14 cellular contexts compared by ENCODE assay signal in the genomic region with DNA sequence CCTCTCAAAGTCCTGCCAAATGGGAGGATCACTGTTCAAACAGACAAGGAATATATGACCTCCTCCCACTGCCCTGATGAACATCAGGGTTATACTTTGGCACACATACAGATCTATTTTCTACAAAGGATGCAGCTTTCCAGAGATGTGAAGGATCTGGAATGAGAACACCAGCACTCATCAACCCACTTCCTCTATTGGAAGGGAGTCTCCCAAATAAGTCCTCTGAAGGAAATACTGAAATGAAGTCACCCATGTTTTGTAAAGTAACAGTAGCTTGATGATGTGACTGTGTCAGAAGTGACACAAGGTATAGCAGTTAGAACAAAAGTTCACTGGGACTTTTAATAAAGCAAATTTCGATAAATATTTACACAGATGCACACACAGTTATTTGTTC.
DNase-seq lines count a peak whose midpoint lies in the region; FAIRE-seq and TF ChIP-seq lines count a peak whose summit lies in the region.
"Had no signal": no experiment of that assay in that cellular context is flagged by ENCODE, and none has a peak within 500 bp of the region (broad histone marks: within the 10 kb centered on the region; RNA-seq: fewer than 3 reads in every experiment).

No MANE protein-coding gene starts in this region.

- TF ChIP-seq CTCF in LNCaP clone FGC (IDR thresholded peaks at IDR 0.05; ENCODE audit: control insufficient read depth, extremely low read depth, insufficient read depth) = no peak
- TF ChIP-seq CTCF in mesothelial cell of epicardium (IDR thresholded peaks at IDR 0.05; ENCODE audit: unreplicated experiment) = no peak
- TF ChIP-seq CTCF in RWPE1 (conservative IDR thresholded peaks at IDR 0.05; ENCODE audit: low read depth) = no peak

- no peak for FAIRE-seq in GM12892 (lab: Jason Lieb, UNC)

- POLR2A ChIA-PET in RWPE1 (lab: Yijun Ruan, JAX; ENCODE audit: low non-redundant PET) = no interaction called here

- H3K27me3 Mint-ChIP-seq in mesothelial cell of epicardium (ENCODE audit: low read depth) = no peaks in the 10 kb centered on the region
- H3K27me3 Mint-ChIP-seq: type B pancreatic cell had no signal

- no peak for TF ChIP-seq POLR2A in GM12892 (IDR thresholded peaks at IDR 0.05; ENCODE audit: low read depth, low read length)

- CTCF ChIA-PET in RWPE1 (lab: Yijun Ruan, JAX) = no interaction called here

- H3K36me3 Mint-ChIP-seq in mesothelial cell of epicardium = peaks cover 15% of the 10 kb centered on the region
- H3K36me3 Mint-ChIP-seq: natural killer cell treated with Interleukin-12 subunit alpha and Interleukin-12 subunit beta and Interleukin-15 and Interleukin-18, amount 100 ng/mL, for 72 hours had no signal

- H3K4me3 ChIP-seq in LNCaP clone FGC (ENCODE audit: low read depth, low read length) = peak overlapping the region; percentile 5; the same call in 1 of the 2 replicates

- H3K27ac Mint-ChIP-seq in mesothelial cell of epicardium = peak overlapping the region; percentile 89
- H3K27ac Mint-ChIP-seq: B cell; natural killer cell treated with Interleukin-12 subunit alpha and Interleukin-12 subunit beta and Interleukin-15 and Interleukin-18, amount 100 ng/mL, for 72 hours; type B pancreatic cell had no signal

- peak; percentile 42 for DNase-seq in A172 (ENCODE audit: low spot score)
- peak; percentile 53 for DNase-seq in LNCaP clone FGC (ENCODE audit: low read depth)
- peak; percentile 95 for DNase-seq in dermis blood vessel endothelial cell
- no peak for DNase-seq in mesothelial cell of epicardium (ENCODE audit: low spot score in 2 of 2, unreplicated experiment in 2 of 2)
- no peak for DNase-seq in medulla oblongata (ENCODE audit: extremely low spot score)
- DNase-seq in GM12892 (ENCODE audit: insufficient read length) = no peak
- DNase-seq in SKM-1 (lab: John Stamatoyannopoulos, UW; ENCODE audit: unreplicated experiment) = no peak
- DNase-seq in RWPE1 (ENCODE audit: low spot score) = no peak
- DNase-seq: central memory CD4-positive, alpha-beta T cell; hippocampal formation; T-helper 9 cell had no signal

- H3K4me1 Mint-ChIP-seq in mesothelial cell of epicardium = peaks cover 49% of the 10 kb centered on the region
- H3K4me1 Mint-ChIP-seq: B cell had no signal

- H3K27ac ChIP-seq in RWPE1 = no peak overlapping the region

- H3K9me3 Mint-ChIP-seq in mesothelial cell of epicardium = no peaks in the 10 kb centered on the region
- H3K9me3 Mint-ChIP-seq: natural killer cell treated with Interleukin-12 subunit alpha and Interleukin-12 subunit beta and Interleukin-15 and Interleukin-18, amount 100 ng/mL, for 72 hours had no signal

- H3K4me3 Mint-ChIP-seq in mesothelial cell of epicardium = no peak overlapping the region
- H3K4me3 Mint-ChIP-seq: B cell; natural killer cell treated with Interleukin-12 subunit alpha and Interleukin-12 subunit beta and Interleukin-15 and Interleukin-18, amount 100 ng/mL, for 72 hours; type B pancreatic cell had no signal

Comparison
In these comparisons a context has a peak if more than half of its experiments do, and no peak if none do; other contexts are left out.
1. DNase-seq: peak in A172 (single experiment), LNCaP clone FGC (single experiment) and dermis blood vessel endothelial cell (single experiment); none in mesothelial cell of epicardium (0 of 2), medulla oblongata (single experiment), GM12892 (single experiment), SKM-1 (single experiment) and RWPE1 (single experiment).